20 cellular contexts compared by ENCODE assay signal in genomic region chr2:30732876-30733275, GRCh38.
"Had no signal": no experiment of that assay in that cellular context is flagged by ENCODE, and none has a peak within 500 bp of the region (broad histone marks: within the 10 kb centered on the region; RNA-seq: fewer than 3 reads in every experiment).

No MANE protein-coding gene starts in this region.

- H3K36me3 Mint-ChIP-seq: naive thymus-derived CD8-positive, alpha-beta T cell; stimulated activated naive B cell treated with anti-CD40 and anti-IgM and Interleukin-4, amounts not matched to agents 10 μg/mL and 1 μg/mL and 100 μg/mL, for 72 hours had no signal

- DNase-seq: effector CD4-positive, alpha-beta T cell; foreskin fibroblast; gastrocnemius medialis; left lung; mesendoderm; naive thymus-derived CD8-positive, alpha-beta T cell; right lobe of liver; stimulated activated naive B cell treated with anti-CD40 and anti-IgM and Interleukin-4, amounts not matched to agents 10 μg/mL and 1 μg/mL and 100 μg/mL, for 72 hours; transverse colon had no signal

- H3K27ac ChIP-seq: dorsolateral prefrontal cortex, epithelial cell of prostate, gastrocnemius medialis, left lung, parathyroid adenoma, right lobe of liver, suprapubic skin, transverse colon, vagina had no signal

- H3K9me3 Mint-ChIP-seq: naive thymus-derived CD8-positive, alpha-beta T cell; neural crest cell; stimulated activated naive B cell treated with anti-CD40 and anti-IgM and Interleukin-4, amounts not matched to agents 10 μg/mL and 1 μg/mL and 100 μg/mL, for 72 hours; stimulated activated naive CD8-positive, alpha-beta T cell treated with anti-CD3 and anti-CD28 coated beads, Interleukin-15, Interleukin-2, amounts not matched to agents 100 ng/mL and 50 ng/mL, for 24 hours had no signal

- H3K4me1 ChIP-seq: gastrocnemius medialis, left lung, parathyroid adenoma, right lobe of liver, suprapubic skin, transverse colon, vagina had no signal

- ATAC-seq: esophagus mucosa; gastrocnemius medialis; left lung; naive thymus-derived CD8-positive, alpha-beta T cell; stimulated activated naive B cell treated with anti-CD40 and anti-IgM and Interleukin-4, amounts not matched to agents 10 μg/mL and 1 μg/mL and 100 μg/mL, for 72 hours had no signal

- H3K9me3 ChIP-seq: gastrocnemius medialis, left lung, right lobe of liver, suprapubic skin, transverse colon, vagina had no signal

- H3K27me3 Mint-ChIP-seq: progenitor cell of endocrine pancreas; stimulated activated naive CD8-positive, alpha-beta T cell treated with anti-CD3 and anti-CD28 coated beads, Interleukin-15, Interleukin-2, amounts not matched to agents 100 ng/mL and 50 ng/mL, for 24 hours had no signal

- H3K27ac Mint-ChIP-seq: naive thymus-derived CD8-positive, alpha-beta T cell; progenitor cell of endocrine pancreas; stimulated activated naive B cell treated with anti-CD40 and anti-IgM and Interleukin-4, amounts not matched to agents 10 μg/mL and 1 μg/mL and 100 μg/mL, for 72 hours; stimulated activated naive CD8-positive, alpha-beta T cell treated with anti-CD3 and anti-CD28 coated beads, Interleukin-15, Interleukin-2, amounts not matched to agents 100 ng/mL and 50 ng/mL, for 24 hours had no signal

- H3K36me3 ChIP-seq: gastrocnemius medialis, left lung, right lobe of liver, suprapubic skin, transverse colon, vagina had no signal

- H3K27me3 ChIP-seq: gastrocnemius medialis, right lobe of liver, transverse colon, vagina had no signal

- H3K4me3 Mint-ChIP-seq: naive thymus-derived CD8-positive, alpha-beta T cell; neural crest cell; stimulated activated naive B cell treated with anti-CD40 and anti-IgM and Interleukin-4, amounts not matched to agents 10 μg/mL and 1 μg/mL and 100 μg/mL, for 72 hours; stimulated activated naive CD8-positive, alpha-beta T cell treated with anti-CD3 and anti-CD28 coated beads, Interleukin-15, Interleukin-2, amounts not matched to agents 100 ng/mL and 50 ng/mL, for 24 hours had no signal

- H3K4me3 ChIP-seq: dorsolateral prefrontal cortex, gastrocnemius medialis, left lung, right lobe of liver, suprapubic skin, transverse colon, vagina had no signal

- H3K4me1 Mint-ChIP-seq: naive thymus-derived CD8-positive, alpha-beta T cell; neural crest cell; stimulated activated naive B cell treated with anti-CD40 and anti-IgM and Interleukin-4, amounts not matched to agents 10 μg/mL and 1 μg/mL and 100 μg/mL, for 72 hours had no signal

- FAIRE-seq: colon, keratinocyte had no signal
